12 cellular contexts compared by ENCODE assay signal in genomic region chr6:158219229-158219628, GRCh38. TPM values are rescaled to one million over a fixed set of nuclear protein-coding genes. Genes with fewer than 3 reads are reported as not detected.
DNase-seq lines count a peak whose midpoint lies in the region; ATAC-seq and TF ChIP-seq lines count a peak whose summit lies in the region.
"Had no signal": no experiment of that assay in that cellular context is flagged by ENCODE, and none has a peak within 500 bp of the region (broad histone marks: within the 10 kb centered on the region; RNA-seq: fewer than 3 reads in every experiment).

No MANE protein-coding gene starts in this region.

- no peak overlapping the region for H3K4me3 Mint-ChIP-seq in WTC11
- H3K4me3 Mint-ChIP-seq in CD8-positive, alpha-beta T cell: no peak overlapping the region

- no peak for ATAC-seq in WTC11
- no peak for ATAC-seq in CD8-positive, alpha-beta T cell

- 0 out of 2 replicates have a peak, but pooled peaks cover 5% of the 10 kb centered on the region for H3K27me3 Mint-ChIP-seq in WTC11 (ENCODE audit: low read depth)
- H3K27me3 Mint-ChIP-seq in CD8-positive, alpha-beta T cell (ENCODE audit: low read depth): no peaks in the 10 kb centered on the region

- no peak overlapping the region for H3K27ac Mint-ChIP-seq in WTC11
- H3K27ac Mint-ChIP-seq in CD8-positive, alpha-beta T cell: no peak overlapping the region

- H3K4me1 ChIP-seq in tibial artery: no peaks in the 10 kb centered on the region
- H3K4me1 ChIP-seq in CD8-positive, alpha-beta T cell (ENCODE audit: insufficient read depth, low read length): no peaks in the 10 kb centered on the region

- peak; percentile 92 for DNase-seq in AG04449 (ENCODE audit: low read depth, low spot score)
- DNase-seq in HL-60 (ENCODE audit: low read depth in 1 of 2, low spot score in 1 of 2): peak; percentile 87 to 96
- DNase-seq in WTC11 (ENCODE audit: low spot score): no peak
- peak; percentile 12 for DNase-seq in islet precursor cell
- DNase-seq in stimulated activated CD4-positive, alpha-beta T cell treated with anti-CD3 and anti-CD28 coated beads, Interleukin-1b, Interleukin-23, amount 100 ng/mL, for 48 hours: no peak
- DNase-seq in tibial artery: no peak
- no peak for DNase-seq in activated CD4-positive, alpha-beta T cell treated with anti-CD3 and anti-CD28 coated beads, Interleukin-2, amount 50 U/mL, for 48 hours
- no peak for DNase-seq in CD8-positive, alpha-beta T cell
- DNase-seq: NCI-H1092 treated with DMSO at 0.1 percent for 48 hours, nucleus accumbens had no signal

- peaks cover 9% of the 10 kb centered on the region for H3K9me3 Mint-ChIP-seq in WTC11
- H3K9me3 Mint-ChIP-seq in CD8-positive, alpha-beta T cell: no peaks in the 10 kb centered on the region

- POLR2A ChIA-PET in AG04449 (lab: Yijun Ruan, JAX) (interaction anchor here (0.6 kb wide), 1 partner anchor 240 kb away, joined by 3 read pairs; no protein-coding TSS in a partner anchor), WTC11 (lab: Charles Lee) (no interaction called here)
- POLR2A ChIA-PET in CD8-positive, alpha-beta T cell (lab: Charles Lee): no interaction called here

- H3K27ac ChIP-seq in HL-60 (replicated peaks): no peak overlapping the region
- H3K27ac ChIP-seq in tibial artery: no peak overlapping the region
- H3K27ac ChIP-seq in CD8-positive, alpha-beta T cell (ENCODE audit: low read depth, low read length): no peak overlapping the region
- H3K27ac ChIP-seq: cardiac muscle cell, SK-N-MC had no signal

- no peaks in the 10 kb centered on the region for H3K36me3 ChIP-seq in tibial artery
- H3K36me3 ChIP-seq in CD8-positive, alpha-beta T cell (ENCODE audit: insufficient read depth, low read length): no peaks in the 10 kb centered on the region
- H3K36me3 ChIP-seq: cardiac muscle cell had no signal

- no peaks in the 10 kb centered on the region for H3K4me1 Mint-ChIP-seq in WTC11
- H3K4me1 Mint-ChIP-seq in CD8-positive, alpha-beta T cell (ENCODE audit: low read depth): peaks cover 3% of the 10 kb centered on the region

- H3K36me3 Mint-ChIP-seq in WTC11: peaks cover 14% of the 10 kb centered on the region
- no peaks in the 10 kb centered on the region for H3K36me3 Mint-ChIP-seq in CD8-positive, alpha-beta T cell

- CTCF ChIA-PET in AG04449 (lab: Yijun Ruan, JAX): interaction anchor here (0.7 to 9.9 kb wide), 9 partner anchors 168 to 488 kb away, joined by 3 to 257 read pairs (median 15); no protein-coding TSS in a partner anchor
- CTCF ChIA-PET in WTC11 (lab: Charles Lee): no interaction called here
- CTCF ChIA-PET in CD8-positive, alpha-beta T cell (lab: Charles Lee): interaction anchor here (0.6 to 1.5 kb wide), 3 partner anchors 146 to 387 kb away, joined by 3 to 4 read pairs (median 3); no protein-coding TSS in a partner anchor

- intact Hi-C loops in tibial artery (cut with DNase I; ENCODE audit: low total_unique reads): loop anchor here (5.0 kb wide), 2 partner anchors 378 to 473 kb away; no protein-coding TSS in a partner anchor
- intact Hi-C loops in CD8-positive, alpha-beta T cell (cut with DNase I, micrococcal nuclease): loop anchor here in 1 of 2 experiments (10.0 kb wide), 1 partner anchor 916 kb away; no protein-coding TSS in a partner anchor

- no peak overlapping the region for H3K4me3 ChIP-seq in AG04449 (ENCODE audit: low read depth, low read length)
- H3K4me3 ChIP-seq in HL-60 (replicated peaks; ENCODE audit: insufficient read depth, low read length): no peak overlapping the region
- H3K4me3 ChIP-seq in tibial artery: no peak overlapping the region
- no peak overlapping the region for H3K4me3 ChIP-seq in CD8-positive, alpha-beta T cell (ENCODE audit: low read depth, low read length)
- H3K4me3 ChIP-seq: cardiac muscle cell, SK-N-MC had no signal

- no peak for TF ChIP-seq CTCF in AG04449 (IDR thresholded peaks at IDR 0.05; ENCODE audit: insufficient read depth, low read length, missing control alignments)
- no peak for TF ChIP-seq CTCF in HL-60 (IDR thresholded peaks at IDR 0.05; ENCODE audit: insufficient read depth, low read length)
- TF ChIP-seq CTCF in WTC11 (IDR thresholded peaks at IDR 0.05): no peak
- no peak for TF ChIP-seq CTCF in tibial artery (IDR thresholded peaks at IDR 0.05)
- TF ChIP-seq CTCF in CD8-positive, alpha-beta T cell (IDR thresholded peaks at IDR 0.05): no peak

- H3K9me3 ChIP-seq in tibial artery: no peaks in the 10 kb centered on the region
- H3K9me3 ChIP-seq in CD8-positive, alpha-beta T cell (ENCODE audit: low read length): no peaks in the 10 kb centered on the region

- H3K27me3 ChIP-seq in HL-60 (ENCODE audit: insufficient read depth, poor library complexity, severe bottlenecking) (no peaks in the 10 kb centered on the region), tibial artery (no peaks in the 10 kb centered on the region)
- H3K27me3 ChIP-seq in CD8-positive, alpha-beta T cell (ENCODE audit: insufficient read depth, low read length): no peaks in the 10 kb centered on the region
- H3K27me3 ChIP-seq: cardiac muscle cell had no signal

TF ChIP-seq in WTC11, 78 proteins besides CTCF, POLR2A, EP300 and RAD21:
- TF ChIP-seq E2F1 (CRISPR knock-in tag; IDR thresholded peaks at IDR 0.05) (no peak), GABPB1 (CRISPR knock-in tag; IDR thresholded peaks at IDR 0.05) (peak; percentile 90)

RNA-seq across cellular contexts. Expression of gene GTF2H5, which starts 51.1 kb away (rescaled TPM):
- 16.0 to 24.7 TPM (median 22.8 TPM) in 3 replicates for total RNA-seq in WTC11 (2021)
- total RNA-seq in CD8-positive, alpha-beta T cell: 1 to 10 TPM; 3.3 to 3.5 TPM

RNA-seq across cellular contexts. Expression of gene SERAC1, which starts 51.2 kb away (rescaled TPM):
- total RNA-seq in WTC11 (2021): 12.5 to 14.1 TPM (median 12.6 TPM) in 3 replicates
- 1 to 10 TPM; 1.1 to 2.4 TPM for total RNA-seq in CD8-positive, alpha-beta T cell

Comparison
In these comparisons a context has a peak if more than half of its experiments do, and no peak if none do; other contexts are left out.
1. DNase-seq: peak in AG04449 (single experiment), HL-60 (2 of 2) and islet precursor cell (single experiment); none in WTC11 (single experiment), stimulated activated CD4-positive, alpha-beta T cell treated with anti-CD3 and anti-CD28 coated beads, Interleukin-1b, Interleukin-23, amount 100 ng/mL, for 48 hours (single experiment), tibial artery (0 of 2), activated CD4-positive, alpha-beta T cell treated with anti-CD3 and anti-CD28 coated beads, Interleukin-2, amount 50 U/mL, for 48 hours (0 of 2) and CD8-positive, alpha-beta T cell (0 of 7).